19 cellular contexts compared by ENCODE assay signal in the genomic region with DNA sequence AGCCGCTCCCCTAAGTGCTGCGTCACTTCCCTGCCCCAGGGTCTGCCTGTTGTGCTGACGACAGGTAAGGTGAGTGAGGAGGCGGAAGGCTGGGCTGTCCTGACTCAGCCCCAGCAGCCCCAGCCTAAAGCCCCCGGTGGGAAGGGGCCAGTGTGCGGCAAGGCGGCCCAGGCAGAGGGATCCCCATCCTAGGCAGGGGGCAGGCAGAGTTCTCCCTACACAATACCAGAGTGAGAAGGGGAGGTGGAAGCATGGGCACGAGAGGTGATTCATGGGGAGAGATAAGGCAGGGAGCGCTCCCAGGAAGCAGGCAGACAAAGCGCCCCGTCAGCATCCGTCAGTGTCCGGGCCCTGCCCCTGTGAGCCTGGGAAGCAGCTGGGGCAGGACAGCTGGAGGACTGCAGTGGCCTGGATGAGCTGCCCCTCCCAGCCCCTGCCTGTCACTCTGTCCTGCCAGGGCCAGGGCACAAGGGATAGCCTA. TPM values are rescaled to one million over a fixed set of nuclear protein-coding genes. Genes with fewer than 3 reads are reported as not detected.
DNase-seq lines count a peak whose midpoint lies in the region; ATAC-seq, FAIRE-seq and TF ChIP-seq lines count a peak whose summit lies in the region.
"Had no signal": no experiment of that assay in that cellular context is flagged by ENCODE, and none has a peak within 500 bp of the region (broad histone marks: within the 10 kb centered on the region; RNA-seq: fewer than 3 reads in every experiment).

No MANE protein-coding gene starts in this region.

- H3K27ac ChIP-seq in adrenal gland (peak overlapping the region in 2 of 5 donors; percentile 47 to 53), small intestine (ENCODE audit: low read depth in 1 of 2, low read length in 1 of 2) (peak overlapping the region; percentile 80 to 84)
- H3K27ac ChIP-seq in naive thymus-derived CD4-positive, alpha-beta T cell (ENCODE audit: low read depth, low read length), result no peak overlapping the region

- FAIRE-seq in small intestine (lab: Jason Lieb, UNC), result no peak

- H3K27ac Mint-ChIP-seq in naive thymus-derived CD4-positive, alpha-beta T cell, result no peak overlapping the region
- H3K27ac Mint-ChIP-seq: activated CD8-positive, alpha-beta T cell treated with anti-CD3 and anti-CD28 coated beads, Interleukin-2, amount 10 ng/mL, durations not matched to agents 7 days and 5 days; activated naive CD4-positive, alpha-beta T cell treated with anti-CD3 and anti-CD28 coated beads for 36 hours had no signal

- peaks cover 12 to 13% of the 10 kb centered on the region in 2 donors for H3K4me1 ChIP-seq in adrenal gland (replicated peaks in 1 of 2)
- H3K4me1 ChIP-seq in small intestine (ENCODE audit: control insufficient read depth in 2 of 2, insufficient read depth in 1 of 2, low read depth in 1 of 2, low read length in 1 of 2), result no peaks in the 10 kb centered on the region
- H3K4me1 ChIP-seq in naive thymus-derived CD4-positive, alpha-beta T cell (ENCODE audit: control insufficient read depth in 2 of 2, insufficient read depth in 2 of 2, low read length in 2 of 2), result peaks cover 18 to 30% of the 10 kb centered on the region in 2 donors

- no peaks in the 10 kb centered on the region for H3K27me3 ChIP-seq in adrenal gland
- H3K27me3 ChIP-seq in small intestine (ENCODE audit: control insufficient read depth in 2 of 2, insufficient read depth in 2 of 2, low read length in 2 of 2), result no peaks in the 10 kb centered on the region
- no peaks in the 10 kb centered on the region for H3K27me3 ChIP-seq in naive thymus-derived CD4-positive, alpha-beta T cell (ENCODE audit: control insufficient read depth in 2 of 2, insufficient read depth in 2 of 2, low read length in 2 of 2)
- H3K27me3 ChIP-seq: tibial artery had no signal

- no peak overlapping the region for H3K4me3 Mint-ChIP-seq in naive thymus-derived CD4-positive, alpha-beta T cell
- H3K4me3 Mint-ChIP-seq: activated CD8-positive, alpha-beta T cell treated with anti-CD3 and anti-CD28 coated beads, Interleukin-2, amount 10 ng/mL, durations not matched to agents 7 days and 5 days; activated naive CD4-positive, alpha-beta T cell treated with anti-CD3 and anti-CD28 coated beads for 36 hours had no signal

- H3K36me3 ChIP-seq in adrenal gland (replicated peaks in 1 of 2) (no peaks in the 10 kb centered on the region), small intestine (ENCODE audit: control insufficient read depth in 2 of 2, insufficient read depth in 2 of 2, low read length in 2 of 2) (no peaks in the 10 kb centered on the region)
- peaks cover 0 to 25% (median 0%) of the 10 kb centered on the region in 3 experiments for H3K36me3 ChIP-seq in naive thymus-derived CD4-positive, alpha-beta T cell (ENCODE audit: control insufficient read depth in 2 of 3, insufficient read depth in 3 of 3, low read length in 3 of 3)
- H3K36me3 ChIP-seq: HAP-1 had no signal

- H3K9me3 Mint-ChIP-seq in naive thymus-derived CD4-positive, alpha-beta T cell, result peaks cover 0 to 8% (median 0%) of the 10 kb centered on the region in 11 donors

- ATAC-seq in naive thymus-derived CD4-positive, alpha-beta T cell, result no peak
- ATAC-seq in HG03439 (IDR thresholded peaks at IDR 0.05; ENCODE audit: unreplicated experiment) (no peak), GM18861 (IDR thresholded peaks at IDR 0.05; ENCODE audit: unreplicated experiment) (no peak), HG03108 (IDR thresholded peaks at IDR 0.05; ENCODE audit: unreplicated experiment) (no peak)
- ATAC-seq: activated CD8-positive, alpha-beta T cell treated with anti-CD3 and anti-CD28 coated beads, Interleukin-2, amount 10 ng/mL, durations not matched to agents 7 days and 5 days had no signal

- CTCF ChIA-PET in naive thymus-derived CD4-positive, alpha-beta T cell (lab: Charles Lee), result no interaction called here

- 71 to 80% (median 75%) methylated on average over 2 to 13 of the region's 13 CpGs for WGBS in adrenal gland, 4 donors
- 49 to 74% (median 56%) methylated on average over 13 of the region's 13 CpGs for WGBS in small intestine, 3 donors

- POLR2A ChIA-PET in naive thymus-derived CD4-positive, alpha-beta T cell (lab: Charles Lee), result no interaction called here

- H3K4me3 ChIP-seq in adrenal gland, result no peak overlapping the region
- peak overlapping the region in 1 of 2 donors; percentile 65 for H3K4me3 ChIP-seq in small intestine (ENCODE audit: low read depth in 1 of 2, low read length in 2 of 2)
- H3K4me3 ChIP-seq in naive thymus-derived CD4-positive, alpha-beta T cell (ENCODE audit: low read length), result no peak overlapping the region
- H3K4me3 ChIP-seq: HAP-1, tibial artery had no signal

- DNase-seq in HT1080 (ENCODE audit: low read depth) (peak; percentile 24), adrenal gland (peak in 6 of 7 donors; percentile 70 to 83 (median 78)), iris pigment epithelial cell (ENCODE audit: low read depth) (peak; percentile 79), small intestine (peak; percentile 86)
- DNase-seq in naive thymus-derived CD4-positive, alpha-beta T cell, result no peak
- DNase-seq: activated CD8-positive, alpha-beta T cell treated with anti-CD3 and anti-CD28 coated beads, Interleukin-2, amount 10 ng/mL, durations not matched to agents 7 days and 5 days; activated naive CD4-positive, alpha-beta T cell treated with anti-CD3 and anti-CD28 coated beads for 36 hours; dermis blood vessel endothelial cell; head of caudate nucleus; KG1; NCI-H2107; tibial artery had no signal

- H3K36me3 Mint-ChIP-seq in naive thymus-derived CD4-positive, alpha-beta T cell, result peaks cover 0 to 14% (median 7%) of the 10 kb centered on the region in 5 donors

- peaks cover 15 to 32% (median 25%) of the 10 kb centered on the region in 7 donors for H3K4me1 Mint-ChIP-seq in naive thymus-derived CD4-positive, alpha-beta T cell

- TF ChIP-seq CTCF in adrenal gland (IDR thresholded peaks at IDR 0.05), result no peak

- TF ChIP-seq POLR2A in adrenal gland (IDR thresholded peaks at IDR 0.05), result no peak

- H3K9me3 ChIP-seq in adrenal gland (replicated peaks in 1 of 3) (no peaks in the 10 kb centered on the region), small intestine (ENCODE audit: control insufficient read depth, low read depth) (no peaks in the 10 kb centered on the region)
- H3K9me3 ChIP-seq in naive thymus-derived CD4-positive, alpha-beta T cell (ENCODE audit: control insufficient read depth in 2 of 3, low read length in 3 of 3), result peaks cover 0 to 7% (median 0%) of the 10 kb centered on the region in 3 experiments

- intact Hi-C loops in adrenal gland (cut with DNase I), result no loop called here
- intact Hi-C loops in naive thymus-derived CD4-positive, alpha-beta T cell (cut with micrococcal nuclease), result loop anchor here (5.0 to 10.0 kb wide), 3 partner anchors 38 to 186 kb away; partner anchors contain the start of gene PRPSAP2 (in 1 of the 2)

- no peaks in the 10 kb centered on the region for H3K27me3 Mint-ChIP-seq in naive thymus-derived CD4-positive, alpha-beta T cell

RNA-seq across cellular contexts. Expression of gene FAM83G, which starts 4.0 kb away (rescaled TPM):
- total RNA-seq in HT1080 (2014; rRNA removed; shearing (Covaris generic)), result 20.2 and 21.0 TPM in 2 replicates
- polyA plus RNA-seq in HT1080 (2015; cell fraction: cytosol; rRNA removed), result 14.7 and 15.5 TPM in 2 replicates
- polyA plus RNA-seq in HT1080 (2015; cell fraction: nucleus; rRNA removed), result 34.1 and 36.8 TPM in 2 replicates
- total RNA-seq in adrenal gland, result 1 to 10 TPM; 2.6 to 7.3 (median 4.6) TPM
- polyA plus RNA-seq in adrenal gland, result 1 to 10 TPM; 1.8 to 3.5 (median 2.5) TPM
- polyA plus RNA-seq in small intestine, result 10 to 100 TPM; 17.1 to 37.3 (median 23.0) TPM
- total RNA-seq in naive thymus-derived CD4-positive, alpha-beta T cell, result 1 to 10 TPM; 3.9 to 9.1 (median 6.9) TPM
- polyA plus RNA-seq in naive thymus-derived CD4-positive, alpha-beta T cell, result 1 to 10 TPM; 1.6 to 3.6 TPM

RNA-seq across cellular contexts. Expression of gene GRAP, which starts 46.2 kb away (rescaled TPM):
- 0.11 and 0.23 TPM in 2 replicates for total RNA-seq in HT1080 (2014; rRNA removed; shearing (Covaris generic))
- 0.05 and 0.51 TPM in 2 replicates for polyA plus RNA-seq in HT1080 (2015; cell fraction: cytosol; rRNA removed)
- 0.34 and 0.49 TPM in 2 replicates for polyA plus RNA-seq in HT1080 (2015; cell fraction: nucleus; rRNA removed)
- 10 to 100 TPM in 1 of 8 donors, 1 to 10 TPM in 7; 4.8 to 11.7 (median 7.5) TPM for total RNA-seq in adrenal gland
- polyA plus RNA-seq in adrenal gland (10 to 100 TPM in 1 of 3 donors, 1 to 10 TPM in 2; 1.7 to 17.0 (median 8.4) TPM), small intestine (1 to 10 TPM in 2 of 3 donors, not detected in 1; 5.9 to 8.1 TPM)
- 10 to 100 TPM; 31.9 to 85.5 (median 45.6) TPM for total RNA-seq in naive thymus-derived CD4-positive, alpha-beta T cell
- polyA plus RNA-seq in naive thymus-derived CD4-positive, alpha-beta T cell, result 100 to 1,000 TPM in 1 of 2 donors, 10 to 100 TPM in 1; 97.6 to 162 TPM

RNA-seq across cellular contexts. Expression of gene SLC5A10, which starts 48.6 kb away (rescaled TPM):
- total RNA-seq in HT1080 (2014; rRNA removed; shearing (Covaris generic)), result not detected in 2 replicates
- polyA plus RNA-seq in HT1080 (2015; cell fraction: cytosol; rRNA removed), result 0.03 TPM in 1 of 2 replicates, not detected in the other
- 0.12 TPM in 1 of 2 replicates, not detected in the other for polyA plus RNA-seq in HT1080 (2015; cell fraction: nucleus; rRNA removed)
- under 1 TPM in 1 of 8 donors, not detected in 7; 0.16 TPM for total RNA-seq in adrenal gland
- polyA plus RNA-seq in adrenal gland (under 1 TPM in 2 of 3 donors, not detected in 1; 0.20 to 0.24 TPM), small intestine (under 1 TPM in 2 of 3 donors, not detected in 1; 0.09 to 0.27 TPM)
- under 1 TPM in 1 of 5 experiments, not detected in 4; 0.17 TPM for total RNA-seq in naive thymus-derived CD4-positive, alpha-beta T cell
- polyA plus RNA-seq in naive thymus-derived CD4-positive, alpha-beta T cell, result under 1 TPM; 0.15 to 0.37 TPM
- total RNA-seq: activated CD8-positive, alpha-beta T cell treated with anti-CD3 and anti-CD28 coated beads, Interleukin-2, amount 10 ng/mL, durations not matched to agents 7 days and 5 days; activated naive CD4-positive, alpha-beta T cell treated with anti-CD3 and anti-CD28 coated beads for 36 hours; dermis blood vessel endothelial cell; mesenteric fat pad; skeletal muscle tissue; T-helper 2 cell treated with Interferon-gamma antibody and Interleukin-4, amounts not matched to agents 100 ng/mL and 5 ng/mL, for 36 hours had no signal

Comparison
In these comparisons a context has a peak if more than half of its experiments do, and no peak if none do; other contexts are left out.
1. DNase-seq: peak in HT1080 (single experiment), adrenal gland (6 of 7), iris pigment epithelial cell (single experiment) and small intestine (single experiment); none in naive thymus-derived CD4-positive, alpha-beta T cell (0 of 9).
2. intact Hi-C loops: an anchor here in naive thymus-derived CD4-positive, alpha-beta T cell (5.0 to 10.0 kb wide); none called in adrenal gland.